In the genomic region with DNA sequence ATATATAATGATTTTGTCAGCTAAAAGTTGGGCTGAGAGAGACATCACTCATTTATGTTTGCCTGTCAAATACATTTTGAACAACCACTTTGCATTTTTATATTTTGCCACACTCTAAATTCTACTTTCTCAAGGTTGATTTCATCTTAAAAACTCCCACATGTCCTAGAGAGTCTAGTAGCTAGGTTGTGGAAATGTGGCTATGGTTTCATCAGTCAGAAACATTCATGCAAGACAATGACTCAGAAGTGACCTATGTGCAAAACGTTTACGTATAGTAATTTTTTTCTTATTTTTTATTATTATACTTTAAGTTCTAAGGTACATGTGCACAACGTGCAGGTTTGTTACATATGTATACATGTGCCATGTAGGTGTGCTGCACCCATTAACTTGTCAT, we compare ENCODE assay signal across 20 cellular contexts. TPM values are rescaled to one million over a fixed set of nuclear protein-coding genes. Genes with fewer than 3 reads are reported as not detected.
"Had no signal": no experiment of that assay in that cellular context is flagged by ENCODE, and none has a peak within 500 bp of the region (broad histone marks: within the 10 kb centered on the region; RNA-seq: fewer than 3 reads in every experiment).

No MANE protein-coding gene starts in this region.

- H3K27ac Mint-ChIP-seq: immature natural killer cell; naive thymus-derived CD8-positive, alpha-beta T cell; type B pancreatic cell had no signal

- ATAC-seq: naive thymus-derived CD8-positive, alpha-beta T cell; right cardiac atrium had no signal

- H3K27me3 Mint-ChIP-seq: naive thymus-derived CD8-positive, alpha-beta T cell; type B pancreatic cell had no signal

- H3K27ac ChIP-seq: colonic mucosa, esophagus squamous epithelium, neutrophil, ovary, thyroid gland had no signal

- DNase-seq: cerebellar nuclear complex; colonic mucosa; dermis blood vessel endothelial cell; esophagus squamous epithelium; glutamatergic neuron; immature natural killer cell; kidney; mammary epithelial cell; naive thymus-derived CD8-positive, alpha-beta T cell; ovary; right cardiac atrium; small intestine; stimulated activated CD4-positive, alpha-beta T cell treated with anti-CD3 and anti-CD28 coated beads, Interleukin-12 subunit alpha, Interleukin-12 subunit beta, amount 100 ng/mL, for 4 hours; stimulated activated naive CD4-positive, alpha-beta T cell treated with Interleukin-2 at 50 U/mL for 16 hours; thyroid gland had no signal

- H3K36me3 Mint-ChIP-seq: immature natural killer cell; naive thymus-derived CD8-positive, alpha-beta T cell; type B pancreatic cell had no signal

- H3K4me3 ChIP-seq: colonic mucosa, esophagus squamous epithelium, ovary, thyroid gland had no signal

- FAIRE-seq: frontal cortex, kidney, small intestine, urothelium cell line had no signal

- H3K9me3 Mint-ChIP-seq: type B pancreatic cell had no signal

- H3K4me1 ChIP-seq: colonic mucosa, esophagus squamous epithelium, thyroid gland had no signal

- H3K27me3 ChIP-seq: colonic mucosa, esophagus squamous epithelium, neutrophil, ovary, thyroid gland had no signal

- H3K4me3 Mint-ChIP-seq: immature natural killer cell; naive thymus-derived CD8-positive, alpha-beta T cell; type B pancreatic cell had no signal

- H3K36me3 ChIP-seq: colonic mucosa, esophagus squamous epithelium, neutrophil, ovary, thyroid gland had no signal

- H3K9me3 ChIP-seq: colonic mucosa, esophagus squamous epithelium, neutrophil, ovary, thyroid gland had no signal

- H3K4me1 Mint-ChIP-seq: immature natural killer cell; naive thymus-derived CD8-positive, alpha-beta T cell had no signal

RNA-seq across cellular contexts. Expression of gene PRKD1, which starts 27.4 kb away (rescaled TPM):
- total RNA-seq: mononuclear cell; naive thymus-derived CD8-positive, alpha-beta T cell had no signal
